In the genomic region with DNA sequence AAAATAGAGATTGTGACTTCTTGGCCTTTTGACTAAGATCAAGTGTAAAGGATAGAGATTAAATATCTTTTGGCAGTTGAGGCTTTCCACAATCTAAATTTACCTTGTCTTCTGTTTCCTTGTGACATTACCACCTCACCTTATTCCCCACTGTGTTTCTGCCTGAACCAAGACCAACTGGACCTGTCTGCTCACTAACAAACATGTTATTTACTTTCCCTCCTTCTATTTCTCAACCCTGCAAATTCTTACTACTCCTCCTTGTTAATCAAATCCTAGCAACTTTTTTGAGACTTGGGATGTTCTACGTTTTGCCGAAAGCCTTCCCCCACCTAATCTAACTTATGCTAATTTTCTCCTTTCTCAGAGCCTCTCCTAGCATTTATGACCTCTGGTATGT, we compare ENCODE assay signal across 23 cellular contexts. TPM values are rescaled to one million over a fixed set of nuclear protein-coding genes. Genes with fewer than 3 reads are reported as not detected.
A peak's percentile ranks its signal among the peaks of the same experiment; 100 is the strongest.
DNase-seq lines count a peak whose midpoint lies in the region; ATAC-seq, FAIRE-seq and TF ChIP-seq lines count a peak whose summit lies in the region.
"Had no signal": no experiment of that assay in that cellular context is flagged by ENCODE, and none has a peak within 500 bp of the region (broad histone marks: within the 10 kb centered on the region; RNA-seq: fewer than 3 reads in every experiment).

No MANE protein-coding gene starts in this region.

- H3K79me2 ChIP-seq in SK-N-SH (ENCODE audit: insufficient read depth) (no peaks in the 10 kb centered on the region), GM12878 (ENCODE audit: control insufficient read depth, insufficient read depth, low read length) (no peaks in the 10 kb centered on the region; the same call in 1 of the 2 replicates)

- H3K9ac ChIP-seq in SK-N-SH, result no peak overlapping the region
- no peak overlapping the region for H3K9ac ChIP-seq in GM12878 (ENCODE audit: control insufficient read depth, insufficient read depth, low read length)
- H3K9ac ChIP-seq in mucosa of rectum (ENCODE audit: low read depth in 1 of 2, low read length in 2 of 2), result peak overlapping the region in 1 of 2 donors; percentile 30

- peaks cover 0 to 2% of the 10 kb centered on the region in 2 experiments for H3K36me3 ChIP-seq in SK-N-SH (replicated peaks in 1 of 2; ENCODE audit: control insufficient read depth in 1 of 2, insufficient read depth in 2 of 2, low read length in 1 of 2)
- H3K36me3 ChIP-seq in GM12878 (ENCODE audit: control insufficient read depth in 2 of 2, insufficient read depth in 2 of 2, low read length in 1 of 2), result no peaks in the 10 kb centered on the region; a peak in 1 of 4 replicates
- H3K36me3 ChIP-seq in mucosa of rectum (ENCODE audit: control insufficient read depth in 2 of 2, insufficient read depth in 2 of 2, low read length in 2 of 2), result no peaks in the 10 kb centered on the region

- H3K4me1 Mint-ChIP-seq in stimulated activated memory B cell treated with anti-CD40 and anti-IgM and Interleukin-4, amounts not matched to agents 10 μg/mL and 1 μg/mL and 100 μg/mL, for 72 hours, result peaks cover 38% of the 10 kb centered on the region
- H3K4me1 Mint-ChIP-seq: CD4-positive, CD25-positive, alpha-beta regulatory T cell; H9 had no signal

- BruUV-seq in GM12878 (replicated peaks; lab: Mats Ljungman, UMichigan), result no TSS peak

- no peak overlapping the region for H3K4me2 ChIP-seq in SK-N-SH
- no peak overlapping the region for H3K4me2 ChIP-seq in GM12878 (ENCODE audit: control insufficient read depth, insufficient read depth)

- FAIRE-seq in GM12878 (lab: Jason Lieb, UNC), result peak; percentile 75
- FAIRE-seq: GM18507 had no signal

- RAD21 ChIA-PET in GM12878 (lab: Charles Lee; ENCODE audit: unreplicated experiment), result interaction anchor here (1.3 kb wide), 1 partner anchor 8 kb away, joined by 6 read pairs; no protein-coding TSS in a partner anchor

- TF ChIP-seq POLR2A in GM12878 (IDR thresholded peaks at IDR 0.05; ENCODE audit: low read depth, low read length), result no peak

- SMC1A ChIA-PET in GM12878 (lab: Charles Lee; ENCODE audit: uncharacterized antibody, unreplicated experiment), result no interaction called here

- H3K4me3 Mint-ChIP-seq in stimulated activated memory B cell treated with anti-CD40 and anti-IgM and Interleukin-4, amounts not matched to agents 10 μg/mL and 1 μg/mL and 100 μg/mL, for 72 hours, result no peak overlapping the region
- H3K4me3 Mint-ChIP-seq: CD4-positive, CD25-positive, alpha-beta regulatory T cell; H9 had no signal

- no peaks in the 10 kb centered on the region for H3K9me2 ChIP-seq in SK-N-SH

- POLR2A ChIA-PET in SK-N-SH (lab: Yijun Ruan, JAX) (no interaction called here), GM12878 (lab: Charles Lee) (no interaction called here)

- H3K27ac ChIP-seq in SK-N-SH (ENCODE audit: low read depth in 2 of 2, low read length in 1 of 2), result no peak overlapping the region
- no peak overlapping the region for H3K27ac ChIP-seq in GM12878 (ENCODE audit: control insufficient read depth, insufficient read depth)
- peak overlapping the region; percentile 27 to 76 for H3K27ac ChIP-seq in mucosa of rectum (ENCODE audit: low read depth in 2 of 2, low read length in 2 of 2)

- H3F3A ChIP-seq in SK-N-SH (replicated peaks; ENCODE audit: insufficient read depth), result peaks cover 4% of the 10 kb centered on the region

- H4K20me1 ChIP-seq in SK-N-SH (ENCODE audit: insufficient read depth) (no peaks in the 10 kb centered on the region), GM12878 (ENCODE audit: control insufficient read depth, insufficient read depth) (no peaks in the 10 kb centered on the region)

- TF ChIP-seq CTCF in SK-N-SH (IDR thresholded peaks at IDR 0.05), result no peak
- no peak for TF ChIP-seq CTCF in GM12878 (IDR thresholded peaks at IDR 0.05 in 2 of 3, conservative IDR thresholded peaks at IDR 0.05 in 1 of 3; ENCODE audit: control insufficient read depth in 2 of 3, extremely low read depth in 1 of 3, insufficient read depth in 1 of 3, low read depth in 3 of 3, low read length in 3 of 3)

- peaks cover 6% of the 10 kb centered on the region for H3K36me3 Mint-ChIP-seq in stimulated activated memory B cell treated with anti-CD40 and anti-IgM and Interleukin-4, amounts not matched to agents 10 μg/mL and 1 μg/mL and 100 μg/mL, for 72 hours

- no peaks in the 10 kb centered on the region for H3K9me3 Mint-ChIP-seq in stimulated activated memory B cell treated with anti-CD40 and anti-IgM and Interleukin-4, amounts not matched to agents 10 μg/mL and 1 μg/mL and 100 μg/mL, for 72 hours
- H3K9me3 Mint-ChIP-seq: CD4-positive, CD25-positive, alpha-beta regulatory T cell; H9 had no signal

- TF ChIP-seq RAD21 in SK-N-SH (IDR thresholded peaks at IDR 0.05; ENCODE audit: low read length) (no peak), GM12878 (IDR thresholded peaks at IDR 0.05; ENCODE audit: insufficient read depth, low read depth, low read length) (no peak)

- intact Hi-C loops in GM12878 (cut with micrococcal nuclease; ENCODE audit: unreplicated experiment), result loop anchor here (10.0 kb wide), 1 partner anchor 1293 kb away; a partner anchor contains a TSS

- H3K27me3 Mint-ChIP-seq in stimulated activated memory B cell treated with anti-CD40 and anti-IgM and Interleukin-4, amounts not matched to agents 10 μg/mL and 1 μg/mL and 100 μg/mL, for 72 hours, result no peaks in the 10 kb centered on the region

- DNase-seq in SK-N-SH (no peak), GM12878 (ENCODE audit: low read depth, low spot score) (no peak)
- no peak for DNase-seq in activated naive CD4-positive, alpha-beta T cell treated with anti-CD3 and anti-CD28 coated beads, Interleukin-2, amount 50 U/mL, for 16 hours
- DNase-seq: 8988T; Caco-2; CD4-positive, CD25-positive, alpha-beta regulatory T cell; DMS153; H9; NCI-H1092 treated with DMSO at 0.1 percent for 48 hours; NCI-H146; NCI-H2029 treated with DMSO at 0.1 percent for 48 hours; NCI-H2171; NCI-H446; NK-92 treated with Interleukin-12 subunit alpha and Interleukin-12 subunit beta, amount 100 ng/mL, for 24 hours; OCI-M1; RPMI8226; SHP77 treated with DMSO at 0.1 percent for 48 hours had no signal

- no peaks in the 10 kb centered on the region for H3K4me1 ChIP-seq in SK-N-SH (ENCODE audit: control insufficient read depth in 1 of 2, insufficient read depth in 2 of 2, low read depth in 1 of 2, low read length in 1 of 2)
- H3K4me1 ChIP-seq in GM12878 (ENCODE audit: control insufficient read depth, insufficient read depth, low read length), result no peaks in the 10 kb centered on the region
- peaks cover 6 to 25% of the 10 kb centered on the region in 2 donors for H3K4me1 ChIP-seq in mucosa of rectum (ENCODE audit: control insufficient read depth in 2 of 2, insufficient read depth in 2 of 2, low read length in 2 of 2)
- H3K4me1 ChIP-seq: Caco-2 had no signal

- CTCF ChIA-PET in SK-N-SH (lab: Yijun Ruan, JAX), result no interaction called here
- CTCF ChIA-PET in GM12878 (lab: Yijun Ruan, JAX), result no interaction called here

- no peak for TF ChIP-seq EP300 in SK-N-SH (IDR thresholded peaks at IDR 0.05; ENCODE audit: borderline replicate concordance in 1 of 2, low read depth in 1 of 2, low read length in 1 of 2)
- no peak for TF ChIP-seq EP300 in GM12878 (IDR thresholded peaks at IDR 0.05; ENCODE audit: borderline replicate concordance in 1 of 2, control insufficient read depth in 1 of 2, low read depth in 2 of 2, low read length in 2 of 2)

- H2AFZ ChIP-seq in SK-N-SH (ENCODE audit: low read depth), result 0 out of 2 replicates have a peak overlapping the region, but pooled peaks have one; percentile 22
- no peak overlapping the region for H2AFZ ChIP-seq in GM12878 (ENCODE audit: control insufficient read depth, low read depth, low read length)

- H3K27ac Mint-ChIP-seq in stimulated activated memory B cell treated with anti-CD40 and anti-IgM and Interleukin-4, amounts not matched to agents 10 μg/mL and 1 μg/mL and 100 μg/mL, for 72 hours, result peak overlapping the region; percentile 1
- H3K27ac Mint-ChIP-seq: H9 had no signal

- H3K4me3 ChIP-seq in SK-N-SH (ENCODE audit: low read depth in 2 of 2, low read length in 1 of 2), result no peak overlapping the region
- H3K4me3 ChIP-seq in GM12878, result no peak overlapping the region
- H3K4me3 ChIP-seq in mucosa of rectum (ENCODE audit: low read length in 2 of 2), result no peak overlapping the region

- ATAC-seq in SK-N-SH treated with all-trans-retinoic acid at 6 μM for 48 hours, result no peak
- no peak for ATAC-seq in GM12878
- ATAC-seq in stimulated activated memory B cell treated with anti-CD40 and anti-IgM and Interleukin-4, amounts not matched to agents 10 μg/mL and 1 μg/mL and 100 μg/mL, for 72 hours, result no peak
- no peak for ATAC-seq in GM19351 (IDR thresholded peaks at IDR 0.05; ENCODE audit: unreplicated experiment)
- ATAC-seq in HG02588 (IDR thresholded peaks at IDR 0.05; ENCODE audit: unreplicated experiment), result no peak

- no peaks in the 10 kb centered on the region for H3K9me3 ChIP-seq in SK-N-SH
- H3K9me3 ChIP-seq in GM12878 (replicated peaks; ENCODE audit: control insufficient read depth, insufficient read depth, low read length), result no peaks in the 10 kb centered on the region
- no peaks in the 10 kb centered on the region for H3K9me3 ChIP-seq in mucosa of rectum (ENCODE audit: control insufficient read depth in 2 of 2, low read length in 2 of 2)
- H3K9me3 ChIP-seq: Caco-2 had no signal

- in situ Hi-C loops in GM12878 (cut with MboI), result no loop called here

- WGBS in SK-N-SH (ENCODE audit: low lambda C conversion rate), result 90% methylated on average over 2 of the region's 2 CpGs
- 100% methylated on average over 2 of the region's 2 CpGs for WGBS in GM12878 (ENCODE audit: insufficient coverage, insufficient replicate concordance, low lambda C conversion rate, missing lambda C conversion rate)

- no peaks in the 10 kb centered on the region for H3K27me3 ChIP-seq in SK-N-SH (ENCODE audit: insufficient read depth)
- no peaks in the 10 kb centered on the region for H3K27me3 ChIP-seq in GM12878 (replicated peaks in 1 of 2; ENCODE audit: control insufficient read depth in 2 of 2, insufficient read depth in 2 of 2, low read length in 1 of 2)
- H3K27me3 ChIP-seq in mucosa of rectum (ENCODE audit: control insufficient read depth in 2 of 2, insufficient read depth in 2 of 2, low read length in 2 of 2), result no peaks in the 10 kb centered on the region

RNA-seq across cellular contexts. Expression of a gene that starts 7.4 kb away (rescaled TPM):
- polyA plus RNA-seq in SK-N-SH (2012; rRNA removed), result 99.8 and 131 TPM in 2 replicates
- polyA plus RNA-seq in SK-N-SH (2012; cell fraction: cytosol; rRNA removed), result 27.3 and 29.6 TPM in 2 replicates
- 490 and 685 TPM in 2 replicates for polyA plus RNA-seq in SK-N-SH (2012; cell fraction: nucleus; rRNA removed)
- 786 and 840 TPM in 2 replicates for total RNA-seq in GM12878 (2013; cell fraction: nucleolus; rRNA removed)
- 173 and 180 TPM in 2 replicates for total RNA-seq in GM12878 (2014; rRNA removed)
- total RNA-seq in GM12878 (2014; rRNA removed; fragmentation: Illumina TruSeq; extraction: Trizol), result 125 and 134 TPM in 2 replicates
- total RNA-seq in GM12878 (2021), result 105 and 107 TPM in 2 replicates
- 92.3 TPM for polyA plus RNA-seq in GM12878 (2011; ENCODE audit: low read depth)
- polyA plus RNA-seq in GM12878 (2011; rRNA removed), result 174 and 236 TPM in 2 replicates
- polyA plus RNA-seq in GM12878 (2011; cell fraction: cytosol; rRNA removed), result 54.9 and 72.4 TPM in 2 replicates
- polyA plus RNA-seq in GM12878 (2011; cell fraction: nucleus; rRNA removed), result 732 and 1,003 TPM in 2 replicates
- polyA plus RNA-seq in GM12878 (2012), result 101 and 129 TPM in 2 replicates
- 119 and 153 TPM in 2 replicates for polyA plus RNA-seq in GM12878 (2014; fragmentation: Illumina TruSeq; extraction: Trizol)
- polyA plus RNA-seq in GM12878 (2014; fragmentation: Nextera tagmentation; extraction: Ambion mirVana), result 10 to 100 TPM; 22.2 to 39.8 TPM
- 127 and 135 TPM in 2 replicates for polyA plus RNA-seq in GM12878 (2014; rRNA removed)
- 100 to 1,000 TPM in 1 of 2 experiments, 10 to 100 TPM in 1; 85.1 to 111 TPM for polyA plus RNA-seq in GM12878 (2016; fragmentation: Nextera tagmentation; extraction: Ambion mirVana)
- 159 and 190 TPM in 2 replicates for polyA minus RNA-seq in GM12878 (2011; rRNA and poly(A)+ RNA removed)
- polyA minus RNA-seq in GM12878 (2011; cell fraction: cytosol; rRNA and poly(A)+ RNA removed), result 50.1 and 54.2 TPM in 2 replicates
- 1,045 and 1,316 TPM in 2 replicates for polyA minus RNA-seq in GM12878 (2011; cell fraction: nucleus; rRNA and poly(A)+ RNA removed)

Comparison
In these comparisons a context has a peak if more than half of its experiments do, and no peak if none do; other contexts are left out.
1. H3K27ac ChIP-seq: peak in mucosa of rectum (2 of 2); none in SK-N-SH (0 of 2) and GM12878 (single experiment).